Comparison of ENCODE assay signal across 29 cellular contexts in the genomic region with DNA sequence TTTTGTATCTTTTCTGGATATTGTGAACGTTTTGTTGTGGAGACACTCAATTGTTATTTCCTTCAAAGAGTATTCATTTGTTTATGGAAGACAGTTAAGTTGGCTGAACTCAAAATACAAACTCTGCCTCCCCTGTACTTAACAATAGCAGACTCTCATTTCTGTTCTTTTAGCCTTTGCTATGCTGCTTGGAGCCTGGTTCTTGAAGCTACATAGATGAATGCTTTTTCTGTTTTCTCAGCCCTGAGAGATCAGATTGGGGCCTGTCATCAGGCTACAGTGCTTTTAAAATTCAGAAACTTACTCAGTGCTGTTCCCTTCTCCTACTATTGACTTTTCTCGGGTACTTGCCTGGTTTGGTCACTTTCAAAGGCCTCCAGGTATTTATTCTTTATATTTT.
"Had no signal": no experiment of that assay in that cellular context is flagged by ENCODE, and none has a peak within 500 bp of the region (broad histone marks: within the 10 kb centered on the region; RNA-seq: fewer than 3 reads in every experiment).

No MANE protein-coding gene starts in this region.

- H3K27me3 Mint-ChIP-seq: effector memory CD8-positive, alpha-beta T cell had no signal

- ATAC-seq: activated T-cell treated with anti-CD3 and anti-CD28 coated beads, Interleukin-2, amount 50 U/mL, for 4 hours; effector memory CD8-positive, alpha-beta T cell; esophagus mucosa; left colon; natural killer cell; right lobe of liver; stimulated activated effector memory CD8-positive, alpha-beta T cell treated with anti-CD3 and anti-CD28 coated beads, Interleukin-12 subunit alpha, Interleukin-12 subunit beta, amount 100 ng/mL, for 72 hours had no signal

- H3K4me3 Mint-ChIP-seq: activated naive CD8-positive, alpha-beta T cell; activated T-cell treated with anti-CD3 and anti-CD28 coated beads, Interleukin-2, amount 50 U/mL, for 4 hours; effector memory CD8-positive, alpha-beta T cell; natural killer cell; stimulated activated effector memory CD8-positive, alpha-beta T cell treated with anti-CD3 and anti-CD28 coated beads, Interleukin-12 subunit alpha, Interleukin-12 subunit beta, amount 100 ng/mL, for 72 hours had no signal

- H3K27ac ChIP-seq: adrenal gland, ascending aorta, brain microvascular endothelial cell, colonic mucosa, parathyroid adenoma, right lobe of liver, skin epidermis, stomach, suprapubic skin, transverse colon, uterus had no signal

- DNase-seq: activated CD4-positive, alpha-beta T cell treated with anti-CD3 and anti-CD28 coated beads for 4 hours; activated CD4-positive, alpha-beta T cell treated with anti-CD3 and anti-CD28 coated beads, Interleukin-2, amount 50 U/mL, for 48 hours; activated CD4-positive, CD25-positive, alpha-beta regulatory T cell; activated CD8-positive, alpha-beta memory T cell treated with anti-CD3 and anti-CD28 coated beads, Interleukin-2, amount 50 U/mL, for 48 hours; activated naive CD4-positive, alpha-beta T cell; activated T-cell treated with anti-CD3 and anti-CD28 coated beads, Interleukin-2, amount 50 U/mL, for 4 hours; adrenal gland; brain microvascular endothelial cell; colonic mucosa; dorsolateral prefrontal cortex; effector memory CD8-positive, alpha-beta T cell; head of caudate nucleus; islet precursor cell; left colon; natural killer cell; right lobe of liver; stimulated activated CD4-positive, alpha-beta T cell treated with anti-CD3 and anti-CD28 coated beads, Interleukin-1b, Interleukin-23, amount 100 ng/mL, for 48 hours; stomach; T-helper 9 cell; transverse colon; uterus had no signal

- H3K4me1 Mint-ChIP-seq: natural killer cell; stimulated activated effector memory CD8-positive, alpha-beta T cell treated with anti-CD3 and anti-CD28 coated beads, Interleukin-12 subunit alpha, Interleukin-12 subunit beta, amount 100 ng/mL, for 72 hours had no signal

- H3K27ac Mint-ChIP-seq: activated naive CD8-positive, alpha-beta T cell; activated T-helper 2 cell treated with anti-CD3 and anti-CD28 coated beads, Interferon-gamma antibody, Interleukin-2, Interleukin-4, amounts not matched to agents 10 μg/mL and 5 μg/mL and 100 μg/mL, durations not matched to agents 14 hours and 24 hours and 36 hours; effector memory CD8-positive, alpha-beta T cell; natural killer cell; stimulated activated effector memory CD8-positive, alpha-beta T cell treated with anti-CD3 and anti-CD28 coated beads, Interleukin-12 subunit alpha, Interleukin-12 subunit beta, amount 100 ng/mL, for 72 hours had no signal

- H3K27me3 ChIP-seq: adrenal gland, ascending aorta, brain microvascular endothelial cell, colonic mucosa, dorsolateral prefrontal cortex, right lobe of liver, stomach, suprapubic skin, transverse colon, uterus had no signal

- H3K9me3 Mint-ChIP-seq: activated T-cell treated with anti-CD3 and anti-CD28 coated beads, Interleukin-2, amount 50 U/mL, for 4 hours; activated T-helper 2 cell treated with anti-CD3 and anti-CD28 coated beads, Interferon-gamma antibody, Interleukin-2, Interleukin-4, amounts not matched to agents 10 μg/mL and 5 μg/mL and 100 μg/mL, durations not matched to agents 14 hours and 24 hours and 36 hours had no signal

- H3K9me3 ChIP-seq: adrenal gland, ascending aorta, colonic mucosa, right lobe of liver, stomach, suprapubic skin, transverse colon, uterus had no signal

- H3K4me3 ChIP-seq: adrenal gland, ascending aorta, colonic mucosa, dorsolateral prefrontal cortex, right lobe of liver, skin epidermis, stomach, suprapubic skin, transverse colon, uterus had no signal

- H3K36me3 Mint-ChIP-seq: activated naive CD8-positive, alpha-beta T cell; natural killer cell; stimulated activated effector memory CD8-positive, alpha-beta T cell treated with anti-CD3 and anti-CD28 coated beads, Interleukin-12 subunit alpha, Interleukin-12 subunit beta, amount 100 ng/mL, for 72 hours had no signal

- H3K4me1 ChIP-seq: adrenal gland, ascending aorta, colonic mucosa, parathyroid adenoma, right lobe of liver, stomach, suprapubic skin, transverse colon, uterus had no signal

- H3K36me3 ChIP-seq: adrenal gland, ascending aorta, brain microvascular endothelial cell, colonic mucosa, right lobe of liver, stomach, suprapubic skin, transverse colon, uterus had no signal
